8 cellular contexts compared by ENCODE assay signal in genomic region chr10:132397671-132398565, GRCh38. TPM values are rescaled to one million over a fixed set of nuclear protein-coding genes. Genes with fewer than 3 reads are reported as not detected.
DNase-seq lines count a peak whose midpoint lies in the region; ATAC-seq and TF ChIP-seq lines count a peak whose summit lies in the region.

No MANE protein-coding gene starts in this region.

- H3K27ac ChIP-seq in BLaER1 (peak overlapping the region; percentile 92), MM.1S (ENCODE audit: low read length) (peak overlapping the region; percentile 18; the same call in 1 of the 2 replicates), fibroblast of lung (ENCODE audit: insufficient read depth, low read length) (peak overlapping the region; percentile 69), neural progenitor cell (no peak overlapping the region)

- H3K4me2 ChIP-seq in BLaER1, result peak overlapping the region; percentile 99
- H3K4me2 ChIP-seq in MM.1S (ENCODE audit: low read depth, low read length), result peak overlapping the region; percentile 82
- peak overlapping the region; percentile 94 for H3K4me2 ChIP-seq in fibroblast of lung (ENCODE audit: extremely low read depth, insufficient read depth, low read length)
- peak overlapping the region; percentile 96 for H3K4me2 ChIP-seq in neural progenitor cell

- H3K9me2 ChIP-seq in MM.1S (replicated peaks; ENCODE audit: insufficient read depth, low read length), result no peaks in the 10 kb centered on the region

- H3K4me3 Mint-ChIP-seq in neural progenitor cell, result peak overlapping the region; percentile 89

- H3K36me3 ChIP-seq in BLaER1 (no peaks in the 10 kb centered on the region), MM.1S (replicated peaks; ENCODE audit: insufficient read depth, low read length) (no peaks in the 10 kb centered on the region), fibroblast of lung (ENCODE audit: control insufficient read depth, insufficient read depth, low read length) (no peaks in the 10 kb centered on the region), neural progenitor cell (no peaks in the 10 kb centered on the region)

- DNase-seq in MM.1S (peak; percentile 37), activated T-cell treated with anti-CD3 and anti-CD28 coated beads for 48 hours (ENCODE audit: low read depth) (peak; percentile 38), fibroblast of lung (ENCODE audit: low read depth in 2 of 2) (peak; percentile 59 to 60), neural progenitor cell (ENCODE audit: low spot score) (peak; percentile 58), activated gamma-delta T cell (lab: John Stamatoyannopoulos, UW) (no peak)

- peaks cover 89% of the 10 kb centered on the region for H3K4me1 ChIP-seq in BLaER1
- H3K4me1 ChIP-seq in MM.1S (ENCODE audit: low read length), result peaks cover 6% of the 10 kb centered on the region; the same call in 1 of the 2 replicates
- no peaks in the 10 kb centered on the region for H3K4me1 ChIP-seq in fibroblast of lung (ENCODE audit: control insufficient read depth, extremely low read depth, insufficient read depth, low read length)
- H3K4me1 ChIP-seq in neural progenitor cell, result peaks cover 14% of the 10 kb centered on the region

- H3F3A ChIP-seq in MM.1S (ENCODE audit: insufficient read depth, low read length), result no peaks in the 10 kb centered on the region
- H3F3A ChIP-seq in neural progenitor cell (ENCODE audit: low read depth), result peaks cover 15% of the 10 kb centered on the region

- peak; percentile 26 for ATAC-seq in GM21360 (IDR thresholded peaks at IDR 0.05; ENCODE audit: unreplicated experiment)
- ATAC-seq in GM21737 (IDR thresholded peaks at IDR 0.05; ENCODE audit: unreplicated experiment), result no peak

- H3K4me3 ChIP-seq in BLaER1 (peak overlapping the region; percentile 84), MM.1S (ENCODE audit: low read length) (peak overlapping the region; percentile 60), fibroblast of lung (replicated peaks in 1 of 4; ENCODE audit: control extremely low read depth in 1 of 4, insufficient read depth in 1 of 4, low read depth in 3 of 4, low read length in 4 of 4) (peak overlapping the region; percentile 62 to 74 (median 68)), neural progenitor cell (peak overlapping the region; percentile 70)

- H3K9ac ChIP-seq in BLaER1 (peak overlapping the region; percentile 86), MM.1S (ENCODE audit: low read length) (peak overlapping the region; percentile 28; the same call in 1 of the 2 replicates), fibroblast of lung (ENCODE audit: insufficient read depth, low read length) (peak overlapping the region; percentile 80), neural progenitor cell (no peak overlapping the region)

- no peaks in the 10 kb centered on the region for H3K9me3 ChIP-seq in BLaER1
- no peaks in the 10 kb centered on the region for H3K9me3 ChIP-seq in MM.1S (replicated peaks; ENCODE audit: insufficient read depth, low read length)
- H3K9me3 ChIP-seq in fibroblast of lung (ENCODE audit: control insufficient read depth, insufficient read depth, low read depth, low read length), result no peaks in the 10 kb centered on the region
- H3K9me3 ChIP-seq in neural progenitor cell (ENCODE audit: low read depth), result no peaks in the 10 kb centered on the region

- H2AFZ ChIP-seq in MM.1S (ENCODE audit: low read length) (peak overlapping the region; percentile 27; the same call in 1 of the 2 replicates), fibroblast of lung (ENCODE audit: low read length) (peak overlapping the region; percentile 3), neural progenitor cell (replicated peaks) (peak overlapping the region; percentile 76)

- peaks cover 29% of the 10 kb centered on the region for H3K27me3 ChIP-seq in BLaER1
- peaks cover 12% of the 10 kb centered on the region; the same call in 1 of the 2 replicates for H3K27me3 ChIP-seq in MM.1S (replicated peaks; ENCODE audit: insufficient read depth, low read length)
- no peaks in the 10 kb centered on the region for H3K27me3 ChIP-seq in fibroblast of lung (ENCODE audit: control insufficient read depth, insufficient read depth, low read length)
- peaks cover 55% of the 10 kb centered on the region for H3K27me3 ChIP-seq in neural progenitor cell

- peaks cover 14% of the 10 kb centered on the region for H3K4me1 Mint-ChIP-seq in neural progenitor cell

- no peak for TF ChIP-seq CTCF in MM.1S (IDR thresholded peaks at IDR 0.05; ENCODE audit: low read length)
- no peak for TF ChIP-seq CTCF in fibroblast of lung (conservative IDR thresholded peaks at IDR 0.05 in 1 of 2, IDR thresholded peaks at IDR 0.05 in 1 of 2; ENCODE audit: low read depth in 1 of 2, low read length in 2 of 2)
- TF ChIP-seq CTCF in neural progenitor cell (IDR thresholded peaks at IDR 0.05), result no peak

- H3K27me3 Mint-ChIP-seq in neural progenitor cell (ENCODE audit: insufficient read depth, low read depth), result peaks cover 12% of the 10 kb centered on the region

- H3K79me2 ChIP-seq in MM.1S (ENCODE audit: low read length) (no peaks in the 10 kb centered on the region), fibroblast of lung (ENCODE audit: control insufficient read depth, insufficient read depth, low read length) (no peaks in the 10 kb centered on the region), neural progenitor cell (ENCODE audit: low read depth) (no peaks in the 10 kb centered on the region)

- H3K36me3 Mint-ChIP-seq in neural progenitor cell, result no peaks in the 10 kb centered on the region

- no peak overlapping the region for H3K27ac Mint-ChIP-seq in neural progenitor cell

- no peaks in the 10 kb centered on the region for H3K9me3 Mint-ChIP-seq in neural progenitor cell

- H4K20me1 ChIP-seq in BLaER1 (peaks cover 60% of the 10 kb centered on the region), MM.1S (ENCODE audit: insufficient read depth, low read length) (no peaks in the 10 kb centered on the region), fibroblast of lung (ENCODE audit: control insufficient read depth, extremely low read depth, insufficient read depth, low read length) (no peaks in the 10 kb centered on the region), neural progenitor cell (ENCODE audit: low read depth) (peaks cover 9% of the 10 kb centered on the region)

RNA-seq across cellular contexts. Expression of gene PWWP2B, which starts 0.9 kb away (rescaled TPM):
- 14.1 and 15.9 TPM in 2 replicates for total RNA-seq in fibroblast of lung
- 1.5 and 1.6 TPM in 2 replicates for polyA plus RNA-seq in fibroblast of lung
- 3.3 and 4.4 TPM in 2 replicates for polyA plus RNA-seq in fibroblast of lung (2012)
- polyA minus RNA-seq in fibroblast of lung (ENCODE audit: low replicate concordance), result 1.7 and 1.9 TPM in 2 replicates
- 0.34 and 1.5 TPM in 2 replicates for total RNA-seq in neural progenitor cell (ENCODE audit: low replicate concordance)

Comparison
In these comparisons a context has a peak if more than half of its experiments do, and no peak if none do; other contexts are left out.
1. H2AFZ ChIP-seq: peak in every context shown above with its lines; median percentile 76 in neural progenitor cell; 27 in MM.1S; 3 in fibroblast of lung.